1 cellular context compared by ENCODE assay signal in genomic region chr14:60510254-60510975, GRCh38.
TF ChIP-seq lines count a peak whose summit lies in the region.

No MANE protein-coding gene starts in this region.

TF ChIP-seq in IMR-90, 13 proteins besides CTCF, POLR2A, EP300 and RAD21 (continued from another document):
- TF ChIP-seq BHLHE40 (IDR thresholded peaks at IDR 0.05; ENCODE audit: low read depth, low read length) (no peak), USF2 (IDR thresholded peaks at IDR 0.05; ENCODE audit: low read depth, low read length) (no peak), ELK1 (IDR thresholded peaks at IDR 0.05; ENCODE audit: borderline replicate concordance, low read depth, low read length) (no peak), RCOR1 (IDR thresholded peaks at IDR 0.05; ENCODE audit: insufficient replicate concordance, low read length) (no peak), CEBPB (IDR thresholded peaks at IDR 0.05; ENCODE audit: low read depth, low read length) (no peak), RFX5 (IDR thresholded peaks at IDR 0.05; ENCODE audit: low read depth, low read length) (no peak), NFE2L2 (IDR thresholded peaks at IDR 0.05; ENCODE audit: low read depth, low read length) (no peak), FOS (IDR thresholded peaks at IDR 0.05; ENCODE audit: low read depth, low read length) (no peak), CHD1 (IDR thresholded peaks at IDR 0.05; ENCODE audit: low read depth, low read length) (no peak), MAFK (IDR thresholded peaks at IDR 0.05; ENCODE audit: low read depth, low read length) (no peak)
TF ChIP-seq in IMR-90: peak in this region for 0.
